Comparison of ENCODE assay signal across 10 cellular contexts in the genomic region with DNA sequence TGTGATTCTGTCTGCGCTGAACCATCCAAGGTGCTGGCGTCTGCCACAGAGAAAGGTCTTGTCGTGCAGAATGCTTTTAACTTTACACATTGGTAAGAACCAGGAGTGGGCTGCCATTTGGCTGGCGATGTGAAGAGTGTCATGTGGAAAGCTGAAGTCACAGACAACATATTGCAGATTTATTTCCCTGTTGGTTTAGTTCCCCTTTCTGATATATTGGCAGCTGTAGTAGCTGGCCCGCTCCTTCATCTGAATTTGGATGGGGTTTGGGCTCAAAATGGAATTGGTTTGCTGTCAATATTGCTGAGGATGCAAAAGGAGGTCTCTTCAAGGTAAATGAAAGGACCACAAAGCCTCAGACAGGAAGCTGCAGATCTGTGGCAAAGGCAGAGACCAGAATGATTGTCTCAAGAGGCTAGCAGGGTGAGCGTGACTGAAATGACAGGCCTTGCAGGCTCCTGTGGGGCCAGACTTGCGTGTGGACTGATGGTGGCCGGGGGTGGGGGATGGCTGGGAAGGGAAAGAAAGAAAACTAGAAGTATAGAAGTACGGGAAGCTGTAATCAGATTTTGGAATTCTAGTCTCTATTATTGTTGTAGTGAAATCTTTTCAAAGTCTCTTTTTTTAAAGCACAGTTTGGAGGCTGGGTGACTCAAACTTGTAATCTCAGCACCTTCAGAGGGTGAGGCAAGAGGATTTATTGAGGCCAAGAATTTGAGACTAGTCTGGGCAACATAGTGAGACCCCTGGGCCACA. TPM values are rescaled to one million over a fixed set of nuclear protein-coding genes. Genes with fewer than 3 reads are reported as not detected.
A peak's percentile ranks its signal among the peaks of the same experiment; 100 is the strongest.
DNase-seq lines count a peak whose midpoint lies in the region; ATAC-seq, FAIRE-seq and TF ChIP-seq lines count a peak whose summit lies in the region.
"Had no signal": no experiment of that assay in that cellular context is flagged by ENCODE, and none has a peak within 500 bp of the region (broad histone marks: within the 10 kb centered on the region; RNA-seq: fewer than 3 reads in every experiment).

No MANE protein-coding gene starts in this region.

- peak overlapping the region in 1 of 2 donors; percentile 60 for H3K27ac ChIP-seq in small intestine (ENCODE audit: low read depth in 1 of 2, low read length in 1 of 2)

- H3K27me3 ChIP-seq in small intestine (ENCODE audit: control insufficient read depth in 2 of 2, insufficient read depth in 2 of 2, low read length in 2 of 2) = no peaks in the 10 kb centered on the region

- no peaks in the 10 kb centered on the region for H3K9me3 Mint-ChIP-seq in activated T-cell treated with anti-CD3 and anti-CD28 coated beads, Interleukin-2, amount 50 U/mL, for 4 hours

- H3K4me1 ChIP-seq in small intestine (ENCODE audit: control insufficient read depth in 2 of 2, insufficient read depth in 1 of 2, low read depth in 1 of 2, low read length in 1 of 2) = no peaks in the 10 kb centered on the region

- POLR2A ChIA-PET in GM10248 (lab: Yijun Ruan, JAX) = no interaction called here

- no peaks in the 10 kb centered on the region for H3K36me3 Mint-ChIP-seq in activated T-cell treated with anti-CD3 and anti-CD28 coated beads, Interleukin-2, amount 50 U/mL, for 4 hours (ENCODE audit: insufficient read depth)
- H3K36me3 Mint-ChIP-seq: brain had no signal

- FAIRE-seq in small intestine (lab: Jason Lieb, UNC) = no peak

- H3K4me3 ChIP-seq in small intestine (ENCODE audit: low read depth in 1 of 2, low read length in 2 of 2) = no peak overlapping the region

- 66 to 88% (median 75%) methylated on average over 9 of the region's 9 CpGs for WGBS in small intestine, 3 donors

- DNase-seq in GM10248 (ENCODE audit: extremely low spot score) = peak; percentile 41
- DNase-seq in GM20000 (ENCODE audit: low spot score) = peak; percentile 48
- no peak for DNase-seq in activated T-cell treated with anti-CD3 and anti-CD28 coated beads, Interleukin-2, amount 50 U/mL, for 4 hours
- DNase-seq in small intestine = peak; percentile 48
- DNase-seq in posterior vena cava (ENCODE audit: low spot score) = no peak
- DNase-seq in mesenteric fat pad (ENCODE audit: low spot score) = no peak
- DNase-seq in NCI-H1092 treated with DMSO at 0.1 percent for 48 hours (lab: John Stamatoyannopoulos, UW) = no peak

- peak; percentile 94 for ATAC-seq in HG03520 (IDR thresholded peaks at IDR 0.05; ENCODE audit: unreplicated experiment)
- ATAC-seq in activated T-cell treated with anti-CD3 and anti-CD28 coated beads, Interleukin-2, amount 50 U/mL, for 4 hours = peak; percentile 66 to 69

- H3K4me3 Mint-ChIP-seq in activated T-cell treated with anti-CD3 and anti-CD28 coated beads, Interleukin-2, amount 50 U/mL, for 4 hours = peak overlapping the region; percentile 37
- H3K4me3 Mint-ChIP-seq: brain had no signal

- no peaks in the 10 kb centered on the region for H3K9me3 ChIP-seq in small intestine (ENCODE audit: control insufficient read depth, low read depth)

- no peaks in the 10 kb centered on the region for H3K36me3 ChIP-seq in small intestine (ENCODE audit: control insufficient read depth in 2 of 2, insufficient read depth in 2 of 2, low read length in 2 of 2)

- CTCF ChIA-PET in GM10248 (lab: Yijun Ruan, JAX) = interaction anchor here (0.9 to 2.1 kb wide), 5 partner anchors 13 to 55 kb away, joined by 3 to 9 read pairs (median 3); no protein-coding TSS in a partner anchor

- H3K4me1 Mint-ChIP-seq in activated T-cell treated with anti-CD3 and anti-CD28 coated beads, Interleukin-2, amount 50 U/mL, for 4 hours (ENCODE audit: low read depth) = peaks cover 61% of the 10 kb centered on the region

- no peak for TF ChIP-seq CTCF in GM10248 (IDR thresholded peaks at IDR 0.05; ENCODE audit: control extremely low read depth, extremely low read depth, low read depth, missing control alignments)
- no peak for TF ChIP-seq CTCF in GM20000 (IDR thresholded peaks at IDR 0.05; ENCODE audit: extremely low read depth, missing control alignments)

- no peaks in the 10 kb centered on the region for H3K27me3 Mint-ChIP-seq in activated T-cell treated with anti-CD3 and anti-CD28 coated beads, Interleukin-2, amount 50 U/mL, for 4 hours (ENCODE audit: low read depth)

- intact Hi-C loops in posterior vena cava (cut with DNase I) = no loop called here

RNA-seq across cellular contexts. Expression of gene CD180, which starts 25.1 kb away (rescaled TPM):
- under 1 TPM; 0.03 to 0.46 (median 0.05) TPM for total RNA-seq in activated T-cell treated with anti-CD3 and anti-CD28 coated beads, Interleukin-2, amount 50 U/mL, for 4 hours
- under 1 TPM in 2 of 3 donors, not detected in 1; 0.54 to 0.55 TPM for polyA plus RNA-seq in small intestine
- total RNA-seq in posterior vena cava = 1 to 10 TPM; 1.4 to 1.5 TPM
- 2.6 TPM for total RNA-seq in mesenteric fat pad
- total RNA-seq: renal cortical epithelial cell had no signal

Comparison
In these comparisons a context has a peak if more than half of its experiments do, and no peak if none do; other contexts are left out.
1. DNase-seq: peak in GM10248 (single experiment), GM20000 (single experiment) and small intestine (single experiment); none in activated T-cell treated with anti-CD3 and anti-CD28 coated beads, Interleukin-2, amount 50 U/mL, for 4 hours (single experiment), posterior vena cava (single experiment), mesenteric fat pad (single experiment) and NCI-H1092 treated with DMSO at 0.1 percent for 48 hours (single experiment).